In the genomic region with DNA sequence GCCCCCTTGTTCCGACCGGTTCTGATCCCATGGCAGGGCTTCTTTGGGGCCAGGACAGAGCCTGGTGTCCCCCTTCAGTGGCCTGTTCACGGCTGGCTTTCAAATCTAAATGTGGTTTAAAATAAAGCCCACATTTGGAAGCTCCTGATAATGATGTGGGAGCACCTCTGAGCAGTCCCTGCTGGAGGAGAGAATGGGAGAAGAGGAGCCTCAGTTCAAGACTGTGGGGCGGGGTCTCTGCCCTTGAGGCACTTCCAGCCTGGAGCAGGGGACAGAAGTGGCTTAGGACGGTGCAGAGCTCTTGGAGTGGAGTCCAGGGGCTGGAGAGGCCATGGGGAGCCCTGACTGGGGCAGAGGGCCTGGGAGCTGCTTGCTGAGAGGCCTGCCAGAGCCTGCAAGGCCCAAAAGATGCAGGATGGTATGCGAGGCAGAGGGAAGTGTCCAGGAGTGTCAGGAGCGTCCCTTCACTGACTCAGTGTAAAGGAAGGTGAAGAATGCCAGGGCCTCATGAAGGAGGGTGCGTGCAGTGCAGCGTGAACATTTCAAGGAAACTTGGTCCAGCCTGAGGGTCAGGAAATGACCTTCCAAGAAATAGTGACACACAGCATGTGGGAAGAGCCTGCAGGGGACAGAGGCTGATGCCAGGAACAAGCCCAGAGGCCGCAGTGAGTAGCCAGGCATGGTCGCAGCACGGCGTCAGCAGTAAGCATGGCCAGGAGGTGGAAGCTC, we compare ENCODE assay signal across 10 cellular contexts. TPM values are rescaled to one million over a fixed set of nuclear protein-coding genes. Genes with fewer than 3 reads are reported as not detected.
DNase-seq lines count a peak whose midpoint lies in the region; ATAC-seq and TF ChIP-seq lines count a peak whose summit lies in the region.
"Had no signal": no experiment of that assay in that cellular context is flagged by ENCODE, and none has a peak within 500 bp of the region (broad histone marks: within the 10 kb centered on the region; RNA-seq: fewer than 3 reads in every experiment).

No MANE protein-coding gene starts in this region.

- peak overlapping the region; percentile 93 for H3K27ac Mint-ChIP-seq in neural crest cell (ENCODE audit: unreplicated experiment)
- H3K27ac Mint-ChIP-seq in activated CD8-positive, alpha-beta T cell treated with anti-CD3 and anti-CD28 coated beads for 36 hours = no peak overlapping the region
- H3K27ac Mint-ChIP-seq: activated CD4-positive, alpha-beta memory T cell treated with anti-CD3 and anti-CD28 coated beads, Interleukin-2, amount 10 ng/mL, durations not matched to agents 7 days and 5 days had no signal

- intact Hi-C loops in Panc1 (cut with micrococcal nuclease; ENCODE audit: unreplicated experiment) = no loop called here
- intact Hi-C loops in activated CD8-positive, alpha-beta T cell treated with anti-CD3 and anti-CD28 coated beads for 36 hours (cut with micrococcal nuclease) = no loop called here

- in situ Hi-C loops in Panc1 (cut with HindIII; ENCODE audit: low pct_unique_long_range_greater_than_20kb, low sequenced_read_pairs) = no loop called here

- H3K4me1 ChIP-seq in Panc1 (ENCODE audit: control insufficient read depth, insufficient read depth, low read length) = peaks cover 38% of the 10 kb centered on the region

- H3K4me3 Mint-ChIP-seq in neural crest cell = no peak overlapping the region
- no peak overlapping the region for H3K4me3 Mint-ChIP-seq in activated CD8-positive, alpha-beta T cell treated with anti-CD3 and anti-CD28 coated beads for 36 hours
- H3K4me3 Mint-ChIP-seq: activated CD4-positive, alpha-beta memory T cell treated with anti-CD3 and anti-CD28 coated beads, Interleukin-2, amount 10 ng/mL, durations not matched to agents 7 days and 5 days; brain had no signal

- no peaks in the 10 kb centered on the region for H3K27me3 Mint-ChIP-seq in neural crest cell (ENCODE audit: low read depth)
- no peaks in the 10 kb centered on the region for H3K27me3 Mint-ChIP-seq in activated CD8-positive, alpha-beta T cell treated with anti-CD3 and anti-CD28 coated beads for 36 hours
- H3K27me3 Mint-ChIP-seq: activated CD4-positive, alpha-beta memory T cell treated with anti-CD3 and anti-CD28 coated beads, Interleukin-2, amount 10 ng/mL, durations not matched to agents 7 days and 5 days; brain had no signal

- no peaks in the 10 kb centered on the region for H3K27me3 ChIP-seq in Panc1 (ENCODE audit: control insufficient read depth, insufficient read depth, low read length)

- CTCF ChIA-PET in Panc1 (lab: Charles Lee) = no interaction called here
- CTCF ChIA-PET in activated CD8-positive, alpha-beta T cell treated with anti-CD3 and anti-CD28 coated beads for 36 hours (lab: Charles Lee) = no interaction called here

- no peak overlapping the region for H3K4me3 ChIP-seq in Panc1 (ENCODE audit: low read depth in 2 of 2, low read length in 2 of 2)

- H3K4me1 Mint-ChIP-seq in neural crest cell = peaks cover 29% of the 10 kb centered on the region
- H3K4me1 Mint-ChIP-seq in activated CD8-positive, alpha-beta T cell treated with anti-CD3 and anti-CD28 coated beads for 36 hours (ENCODE audit: low read depth) = peaks cover under 1% of the 10 kb centered on the region
- H3K4me1 Mint-ChIP-seq: activated CD4-positive, alpha-beta memory T cell treated with anti-CD3 and anti-CD28 coated beads, Interleukin-2, amount 10 ng/mL, durations not matched to agents 7 days and 5 days; brain had no signal

- no TSS peak for BruUV-seq in Panc1 (replicated peaks; lab: Mats Ljungman, UMichigan)

- ATAC-seq in Panc1 (peak; percentile 94), HG02571 (IDR thresholded peaks at IDR 0.05; ENCODE audit: unreplicated experiment) (no peak), HG02981 (IDR thresholded peaks at IDR 0.05; ENCODE audit: unreplicated experiment) (no peak)
- no peak for ATAC-seq in activated CD8-positive, alpha-beta T cell treated with anti-CD3 and anti-CD28 coated beads for 36 hours

- H3K9me3 Mint-ChIP-seq in neural crest cell = no peaks in the 10 kb centered on the region
- H3K9me3 Mint-ChIP-seq in activated CD8-positive, alpha-beta T cell treated with anti-CD3 and anti-CD28 coated beads for 36 hours = no peaks in the 10 kb centered on the region
- H3K9me3 Mint-ChIP-seq: activated CD4-positive, alpha-beta memory T cell treated with anti-CD3 and anti-CD28 coated beads, Interleukin-2, amount 10 ng/mL, durations not matched to agents 7 days and 5 days; brain had no signal

- TF ChIP-seq CTCF in Panc1 (IDR thresholded peaks at IDR 0.05) = no peak
- TF ChIP-seq CTCF in neural crest cell (conservative IDR thresholded peaks at IDR 0.05) = no peak
- no peak for TF ChIP-seq CTCF in activated CD8-positive, alpha-beta T cell treated with anti-CD3 and anti-CD28 coated beads for 36 hours (IDR thresholded peaks at IDR 0.05)

- H3K36me3 ChIP-seq in Panc1 (ENCODE audit: control insufficient read depth, insufficient read depth, low read length) = no peaks in the 10 kb centered on the region

- peaks cover 4% of the 10 kb centered on the region for H3K36me3 Mint-ChIP-seq in neural crest cell (ENCODE audit: low read depth)
- peaks cover 22% of the 10 kb centered on the region for H3K36me3 Mint-ChIP-seq in activated CD8-positive, alpha-beta T cell treated with anti-CD3 and anti-CD28 coated beads for 36 hours (ENCODE audit: low read depth)

- H3K27ac ChIP-seq in Panc1 (ENCODE audit: low read length) = peak overlapping the region; percentile 81

- DNase-seq in Daoy (ENCODE audit: low read depth) (peak; percentile 73), Panc1 (ENCODE audit: low read depth, low spot score) (peak; percentile 78), epidermal melanocyte (ENCODE audit: insufficient read length, low spot score) (peak; percentile 91), neural crest cell (ENCODE audit: low read depth, low spot score) (no peak), NCI-H2227 (lab: John Stamatoyannopoulos, UW; ENCODE audit: unreplicated experiment) (no peak)
- DNase-seq in activated CD8-positive, alpha-beta T cell treated with anti-CD3 and anti-CD28 coated beads for 36 hours = no peak
- DNase-seq: activated CD4-positive, alpha-beta memory T cell treated with anti-CD3 and anti-CD28 coated beads, Interleukin-2, amount 10 ng/mL, durations not matched to agents 7 days and 5 days had no signal

- no peaks in the 10 kb centered on the region for H3K9me3 ChIP-seq in Panc1 (ENCODE audit: control insufficient read depth, insufficient read depth, low read depth, low read length)

- POLR2A ChIA-PET in Panc1 (lab: Charles Lee) = no interaction called here
- POLR2A ChIA-PET in activated CD8-positive, alpha-beta T cell treated with anti-CD3 and anti-CD28 coated beads for 36 hours (lab: Charles Lee) = no interaction called here

RNA-seq across cellular contexts. Expression of gene TADA2B, which starts 21.1 kb away (rescaled TPM):
- total RNA-seq in Daoy (2014; rRNA removed; shearing (Covaris generic)) = 7.3 and 9.6 TPM in 2 replicates
- total RNA-seq in Panc1 (2021; ENCODE audit: unreplicated experiment) (17.6 TPM), neural crest cell (18.6 and 19.2 TPM in 2 replicates)
- polyA plus RNA-seq in Panc1 (2012; ENCODE audit: insufficient read length) = 21.4 TPM
- 10 to 100 TPM in 1 of 2 experiments, 1 to 10 TPM in 1; 7.7 to 10.0 TPM for total RNA-seq in activated CD8-positive, alpha-beta T cell treated with anti-CD3 and anti-CD28 coated beads for 36 hours

RNA-seq across cellular contexts. Expression of gene GRPEL1, which starts 45.8 kb away (rescaled TPM):
- total RNA-seq in Daoy (2014; rRNA removed; shearing (Covaris generic)) = 59.5 and 83.3 TPM in 2 replicates
- total RNA-seq in Panc1 (2021; ENCODE audit: unreplicated experiment) = 46.6 TPM
- 41.8 TPM for polyA plus RNA-seq in Panc1 (2012; ENCODE audit: insufficient read length)
- 26.6 and 28.2 TPM in 2 replicates for total RNA-seq in neural crest cell
- 10 to 100 TPM; 82.4 to 84.5 TPM for total RNA-seq in activated CD8-positive, alpha-beta T cell treated with anti-CD3 and anti-CD28 coated beads for 36 hours

Comparison
In these comparisons a context has a peak if more than half of its experiments do, and no peak if none do; other contexts are left out.
1. DNase-seq: peak in Daoy (single experiment), Panc1 (single experiment) and epidermal melanocyte (single experiment); none in neural crest cell (single experiment), NCI-H2227 (single experiment) and activated CD8-positive, alpha-beta T cell treated with anti-CD3 and anti-CD28 coated beads for 36 hours (single experiment).